ENCODE assay signal across 8 cellular contexts in the genomic region with DNA sequence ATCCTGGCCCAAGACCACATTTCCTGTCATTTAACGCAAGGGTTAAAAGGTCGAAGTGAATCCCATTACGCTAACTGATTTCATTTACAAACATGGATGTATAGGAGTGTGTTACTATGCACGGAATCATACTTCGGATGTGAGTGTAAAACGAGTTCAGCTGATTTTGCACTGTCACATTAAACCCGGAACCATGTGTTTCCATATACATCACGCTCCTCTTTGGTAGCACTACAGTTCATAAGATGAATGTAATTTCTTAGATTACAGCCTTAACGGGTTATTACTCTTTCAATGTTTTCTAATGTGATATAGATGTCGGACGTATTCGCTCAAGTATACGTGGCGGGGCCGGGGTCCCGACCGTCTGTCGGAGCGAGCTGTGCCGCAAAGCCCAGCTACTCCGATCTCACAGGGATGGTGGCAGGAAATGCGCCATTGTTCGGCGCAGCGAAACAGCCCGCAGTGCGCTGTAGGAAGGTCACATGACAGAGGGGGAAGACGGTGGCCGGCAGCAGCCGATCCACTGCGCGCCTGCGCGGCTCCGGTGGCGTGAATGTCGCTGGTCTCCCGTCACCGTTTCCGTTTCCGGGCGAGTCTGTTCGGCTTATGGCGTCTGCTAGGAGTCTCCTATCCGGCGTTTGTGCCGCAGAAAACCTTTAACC.
DNase-seq lines count a peak whose midpoint lies in the region.

No MANE protein-coding gene starts in this region.

- H3K4me3 ChIP-seq in endocrine pancreas (ENCODE audit: control insufficient read depth, insufficient read depth, low read length) = peak overlapping the region; percentile 77

- DNase-seq in Ammon's horn (ENCODE audit: low spot score) (peak; percentile 64), NCI-H146 (lab: John Stamatoyannopoulos, UW) (peak; percentile 29), lung microvascular endothelial cell (ENCODE audit: low read depth in 2 of 2) (peak; percentile 63 to 83), DMS53 treated with DMSO at 0.1 percent for 48 hours (lab: John Stamatoyannopoulos, UW; ENCODE audit: unreplicated experiment) (no peak), HuH-7 (ENCODE audit: low spot score) (no peak)
- DNase-seq in activated CD8-positive, alpha-beta memory T cell treated with anti-CD3 and anti-CD28 coated beads, Interleukin-2, amount 50 U/mL, for 1 hour (ENCODE audit: extremely low read depth) = peak; percentile 7
- peak; percentile 2 to 29 (median 7) for DNase-seq in stimulated activated CD4-positive, alpha-beta T cell treated with anti-CD3 and anti-CD28 coated beads, TNF-alpha, amount 100 ng/mL, for 4 hours (ENCODE audit: low read depth in 3 of 3)

- no peaks in the 10 kb centered on the region for H3K36me3 ChIP-seq in endocrine pancreas (ENCODE audit: control insufficient read depth, insufficient read depth, low read length)

- no peaks in the 10 kb centered on the region for H3K27me3 ChIP-seq in endocrine pancreas (ENCODE audit: control insufficient read depth, insufficient read depth, low read length)

- no peaks in the 10 kb centered on the region for H3K9me3 ChIP-seq in endocrine pancreas (ENCODE audit: control insufficient read depth, low read length)

- peak overlapping the region; percentile 48 for H3K9ac ChIP-seq in endocrine pancreas (ENCODE audit: control insufficient read depth, insufficient read depth, low read length)

- H3K4me1 ChIP-seq in endocrine pancreas (ENCODE audit: control insufficient read depth, insufficient read depth, low read length) = no peaks in the 10 kb centered on the region

Comparison
In these comparisons a context has a peak if more than half of its experiments do, and no peak if none do; other contexts are left out.
1. DNase-seq: peak in Ammon's horn (single experiment), NCI-H146 (single experiment), activated CD8-positive, alpha-beta memory T cell treated with anti-CD3 and anti-CD28 coated beads, Interleukin-2, amount 50 U/mL, for 1 hour (single experiment), lung microvascular endothelial cell (2 of 2) and stimulated activated CD4-positive, alpha-beta T cell treated with anti-CD3 and anti-CD28 coated beads, TNF-alpha, amount 100 ng/mL, for 4 hours (3 of 3); none in DMS53 treated with DMSO at 0.1 percent for 48 hours (single experiment) and HuH-7 (single experiment).